Comparison of ENCODE assay signal across 11 cellular contexts in genomic region chr9:72915659-72916058, GRCh38. TPM values are rescaled to one million over a fixed set of nuclear protein-coding genes. Genes with fewer than 3 reads are reported as not detected.
"Had no signal": no experiment of that assay in that cellular context is flagged by ENCODE, and none has a peak within 500 bp of the region (broad histone marks: within the 10 kb centered on the region; RNA-seq: fewer than 3 reads in every experiment).

No MANE protein-coding gene starts in this region.

- H3K4me3 ChIP-seq: GM23248, GM23338, HAP-1 had no signal

- DNase-seq: GM23248, GOT3, H7, H9, HCEC 1CT, HFFc6 had no signal

- H3K4me1 ChIP-seq: HAP-1 had no signal

- H3K9me3 ChIP-seq: HAP-1 had no signal

- H2AFZ ChIP-seq: GM23248, GM23338 had no signal

- FAIRE-seq: H1, H54 had no signal

- H3K9ac ChIP-seq: GM23248 had no signal

- H3K27ac ChIP-seq: GM23248 had no signal

- H3K4me2 ChIP-seq: GM23338 had no signal

- H3K36me3 ChIP-seq: HAP-1 had no signal

- ATAC-seq: GM23338, HCT116 had no signal

RNA-seq across cellular contexts. Expression of gene ALDH1A1, which starts 37.2 kb away (rescaled TPM):
- total RNA-seq: GM23248 had no signal
- polyA plus RNA-seq: GM23248 had no signal
